Comparison of ENCODE assay signal across 1 cellular context in the genomic region with DNA sequence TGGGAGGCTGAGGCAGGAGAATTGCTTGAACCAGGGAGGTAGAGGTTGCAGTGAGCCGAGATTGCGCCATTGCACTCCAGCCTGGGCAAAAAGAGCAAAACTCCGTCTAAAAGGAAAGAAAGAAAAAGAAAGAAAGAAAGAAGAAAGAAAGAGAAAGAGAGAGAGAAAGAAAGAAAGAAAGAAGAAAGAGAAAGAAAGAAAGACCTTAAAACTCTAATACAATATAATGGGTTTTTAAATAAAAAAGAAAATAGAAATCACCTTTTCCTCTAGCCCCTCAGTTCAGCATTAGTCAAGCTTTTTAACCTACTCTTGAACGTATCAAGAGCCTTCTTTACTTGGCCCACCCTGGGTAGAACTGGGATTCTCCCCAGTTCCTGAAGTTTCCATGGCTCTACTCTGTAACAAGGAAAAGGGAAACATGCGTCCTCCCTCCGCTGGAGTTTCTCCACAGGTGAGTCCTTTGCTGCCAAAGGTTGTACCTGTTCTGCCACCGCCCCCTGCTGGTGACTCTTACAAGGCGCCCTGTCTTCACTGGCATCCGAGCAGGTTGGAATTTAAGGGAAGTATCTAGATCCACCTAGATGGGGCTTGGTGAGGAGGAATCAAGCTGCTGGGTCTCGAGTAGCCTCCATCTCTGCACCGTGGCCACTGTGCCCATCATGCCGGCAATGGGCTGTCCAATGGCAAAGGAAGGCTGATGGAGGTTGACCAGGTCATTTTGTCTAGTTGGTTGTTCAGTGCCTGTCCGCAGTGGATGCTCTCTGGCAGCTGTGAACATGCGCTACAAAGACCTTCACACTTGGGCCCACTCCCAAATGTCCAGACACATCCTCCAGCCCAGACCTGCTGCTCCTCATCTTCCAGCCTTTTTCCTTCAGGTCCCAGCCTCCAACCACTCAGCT.
TF ChIP-seq lines count a peak whose summit lies in the region.

No MANE protein-coding gene starts in this region.

TF ChIP-seq in H1, 55 proteins besides CTCF, POLR2A, EP300 and RAD21:
- peak; percentile 27; the same call in 1 of the 2 replicates for TF ChIP-seq GABPA (IDR thresholded peaks at IDR 0.05; ENCODE audit: borderline replicate concordance, insufficient read depth, low read length)
- TF ChIP-seq CHD1 (IDR thresholded peaks at IDR 0.05; ENCODE audit: low read depth, low read length) = no peak
- no peak for TF ChIP-seq ASH2L (IDR thresholded peaks at IDR 0.05; ENCODE audit: low read length)
- TF ChIP-seq SP2 (IDR thresholded peaks at IDR 0.05; ENCODE audit: low read length) = no peak
- no peak for TF ChIP-seq RBBP5 (IDR thresholded peaks at IDR 0.05; ENCODE audit: borderline replicate concordance, low read depth, low read length)
- peak; percentile 32; the same call in 1 of the 2 replicates for TF ChIP-seq MAX (IDR thresholded peaks at IDR 0.05)
- TF ChIP-seq, protein P1, sequence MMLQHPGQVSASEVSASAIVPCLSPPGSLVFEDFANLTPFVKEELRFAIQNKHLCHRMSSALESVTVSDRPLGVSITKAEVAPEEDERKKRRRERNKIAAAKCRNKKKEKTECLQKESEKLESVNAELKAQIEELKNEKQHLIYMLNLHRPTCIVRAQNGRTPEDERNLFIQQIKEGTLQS (IDR thresholded peaks at IDR 0.05; ENCODE audit: insufficient read depth, low read depth, low read length) = no peak
- TF ChIP-seq HDAC2 (IDR thresholded peaks at IDR 0.05; ENCODE audit: borderline replicate concordance in 1 of 2, low read depth in 2 of 2, low read length in 2 of 2) = 0 out of 4 replicates have a peak, but pooled peaks of 1 of the 2 experiments have one; percentile 27
- no peak for TF ChIP-seq RXRA (IDR thresholded peaks at IDR 0.05; ENCODE audit: insufficient read depth, low read depth, low read length)
- 0 out of 2 replicates have a peak, but pooled peaks have one; percentile 52 for TF ChIP-seq YY1 (IDR thresholded peaks at IDR 0.05; ENCODE audit: low read depth, low read length)
- TF ChIP-seq TEAD4 (IDR thresholded peaks at IDR 0.05; ENCODE audit: low read depth, low read length) = peak; percentile 62; the same call in 1 of the 2 replicates
- peak in 1 of 2 experiments; percentile 67; a peak in 2 of 4 replicates for TF ChIP-seq SIN3A (conservative IDR thresholded peaks at IDR 0.05 in 1 of 2, IDR thresholded peaks at IDR 0.05 in 1 of 2; ENCODE audit: low read depth in 1 of 2, low read length in 2 of 2)
- TF ChIP-seq CEBPB (IDR thresholded peaks at IDR 0.05; ENCODE audit: low read depth, low read length) = peak; percentile 25; the same call in 1 of the 2 replicates
- 0 out of 2 replicates have a peak, but pooled peaks have one; percentile 30 for TF ChIP-seq CREB1 (IDR thresholded peaks at IDR 0.05)
TF ChIP-seq in H1: peak in this region for 8.
